In the genomic region with DNA sequence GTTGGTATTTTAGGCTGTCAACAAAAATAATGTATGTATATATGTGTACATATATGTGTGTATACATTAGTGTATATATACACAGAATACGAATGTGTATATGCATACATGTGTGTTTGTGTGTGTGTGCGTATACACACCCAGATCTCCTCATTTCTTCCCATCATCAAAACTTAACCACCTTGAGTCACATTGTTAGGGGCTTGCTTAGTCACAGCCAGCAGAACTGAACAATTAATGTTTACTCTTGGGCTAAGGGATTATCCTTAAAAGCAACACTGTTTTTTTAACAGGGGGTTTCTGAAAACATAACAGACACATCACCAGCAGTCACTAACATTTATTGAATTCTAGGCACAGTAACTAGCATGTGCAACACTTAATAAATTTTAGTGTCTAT, we compare ENCODE assay signal across 18 cellular contexts.
DNase-seq lines count a peak whose midpoint lies in the region; ATAC-seq and TF ChIP-seq lines count a peak whose summit lies in the region.
"Had no signal": no experiment of that assay in that cellular context is flagged by ENCODE, and none has a peak within 500 bp of the region (broad histone marks: within the 10 kb centered on the region; RNA-seq: fewer than 3 reads in every experiment).

No MANE protein-coding gene starts in this region.

- no peaks in the 10 kb centered on the region for H3K79me2 ChIP-seq in MM.1S (ENCODE audit: low read length)

- no peaks in the 10 kb centered on the region for H3K9me3 Mint-ChIP-seq in activated CD4-positive, alpha-beta T cell treated with anti-CD3 and anti-CD28 coated beads for 36 hours (ENCODE audit: low read depth)
- H3K9me3 Mint-ChIP-seq in activated T-helper 2 cell treated with anti-CD3 and anti-CD28 coated beads, Interferon-gamma antibody, Interleukin-2, Interleukin-4, amounts not matched to agents 10 μg/mL and 5 μg/mL and 100 μg/mL, durations not matched to agents 14 hours and 24 hours and 36 hours, result no peaks in the 10 kb centered on the region
- no peaks in the 10 kb centered on the region for H3K9me3 Mint-ChIP-seq in progenitor cell of endocrine pancreas (ENCODE audit: low read depth)
- H3K9me3 Mint-ChIP-seq: CD4-positive, alpha-beta memory T cell had no signal

- no peaks in the 10 kb centered on the region for H4K20me1 ChIP-seq in MM.1S (ENCODE audit: insufficient read depth, low read length)

- no peak overlapping the region for H3K4me2 ChIP-seq in MM.1S (ENCODE audit: low read depth, low read length)
- H3K4me2 ChIP-seq: KMS-11 had no signal

- peak; percentile 61 for ATAC-seq in activated CD4-positive, alpha-beta T cell treated with anti-CD3 and anti-CD28 coated beads for 36 hours
- no peak for ATAC-seq in Right ventricle myocardium inferior
- ATAC-seq in HG02981 (IDR thresholded peaks at IDR 0.05; ENCODE audit: unreplicated experiment), result no peak
- ATAC-seq: SK-N-SH treated with all-trans-retinoic acid at 6 μM for 48 hours had no signal

- no peaks in the 10 kb centered on the region for H3K9me2 ChIP-seq in MM.1S (replicated peaks; ENCODE audit: insufficient read depth, low read length)

- H3K9me3 ChIP-seq in MM.1S (replicated peaks; ENCODE audit: insufficient read depth, low read length), result no peaks in the 10 kb centered on the region
- H3K9me3 ChIP-seq: BE2C had no signal

- peaks cover 15% of the 10 kb centered on the region for H3K4me1 Mint-ChIP-seq in activated CD4-positive, alpha-beta T cell treated with anti-CD3 and anti-CD28 coated beads for 36 hours
- H3K4me1 Mint-ChIP-seq in activated T-helper 2 cell treated with anti-CD3 and anti-CD28 coated beads, Interferon-gamma antibody, Interleukin-2, Interleukin-4, amounts not matched to agents 10 μg/mL and 5 μg/mL and 100 μg/mL, durations not matched to agents 14 hours and 24 hours and 36 hours (ENCODE audit: low read depth), result peaks cover 51% of the 10 kb centered on the region
- H3K4me1 Mint-ChIP-seq in progenitor cell of endocrine pancreas (ENCODE audit: low read depth), result peaks cover 1% of the 10 kb centered on the region

- no peak overlapping the region for H3K4me3 Mint-ChIP-seq in activated CD4-positive, alpha-beta T cell treated with anti-CD3 and anti-CD28 coated beads for 36 hours
- H3K4me3 Mint-ChIP-seq in activated T-helper 2 cell treated with anti-CD3 and anti-CD28 coated beads, Interferon-gamma antibody, Interleukin-2, Interleukin-4, amounts not matched to agents 10 μg/mL and 5 μg/mL and 100 μg/mL, durations not matched to agents 14 hours and 24 hours and 36 hours (ENCODE audit: low read depth), result no peak overlapping the region
- H3K4me3 Mint-ChIP-seq in progenitor cell of endocrine pancreas (ENCODE audit: low read depth), result no peak overlapping the region
- H3K4me3 Mint-ChIP-seq: CD4-positive, alpha-beta memory T cell had no signal

- DNase-seq in activated CD4-positive, alpha-beta T cell treated with anti-CD3 and anti-CD28 coated beads for 36 hours, result no peak
- DNase-seq in activated CD4-positive, alpha-beta T cell treated with anti-CD3 and anti-CD28 coated beads for 4 hours, result no peak
- DNase-seq in LHCN-M2 (ENCODE audit: low read depth) (peak; percentile 51), progenitor cell of endocrine pancreas (ENCODE audit: low spot score, unreplicated experiment) (no peak), Right ventricle myocardium inferior (ENCODE audit: missing footprints) (no peak), MM.1S (no peak)
- no peak for DNase-seq in activated T-helper 2 cell treated with anti-CD3 and anti-CD28 coated beads, Interferon-gamma antibody, Interleukin-2, Interleukin-4, amounts not matched to agents 10 μg/mL and 5 μg/mL and 100 μg/mL, durations not matched to agents 14 hours and 24 hours and 36 hours (ENCODE audit: low spot score)
- DNase-seq: BE2C; CD4-positive, alpha-beta memory T cell; NCI-H1048; NCI-H1436 treated with DMSO at 0.1 percent for 48 hours; NCI-H2081; NCI-H446 treated with DMSO at 0.1 percent for 48 hours; NK-92 treated with Interleukin-12 subunit alpha and Interleukin-12 subunit beta, amount 100 ng/mL, for 24 hours; SHP77 had no signal

- H3K27me3 ChIP-seq in MM.1S (replicated peaks; ENCODE audit: insufficient read depth, low read length), result no peaks in the 10 kb centered on the region
- H3K27me3 ChIP-seq: BE2C had no signal

- intact Hi-C loops in activated CD4-positive, alpha-beta T cell treated with anti-CD3 and anti-CD28 coated beads for 36 hours (cut with DNase I, micrococcal nuclease), result no loop called here
- intact Hi-C loops in activated T-helper 2 cell treated with anti-CD3 and anti-CD28 coated beads, Interferon-gamma antibody, Interleukin-2, Interleukin-4, amounts not matched to agents 10 μg/mL and 5 μg/mL and 100 μg/mL, durations not matched to agents 14 hours and 24 hours and 36 hours (cut with micrococcal nuclease), result no loop called here
- intact Hi-C loops in Right ventricle myocardium inferior (cut with DNase I), result no loop called here

- TF ChIP-seq CTCF in progenitor cell of endocrine pancreas (IDR thresholded peaks at IDR 0.05; ENCODE audit: unreplicated experiment) (no peak), MM.1S (IDR thresholded peaks at IDR 0.05; ENCODE audit: low read length) (no peak)

- POLR2A ChIA-PET in activated CD4-positive, alpha-beta T cell treated with anti-CD3 and anti-CD28 coated beads for 36 hours (lab: Charles Lee), result no interaction called here

- H3K27ac ChIP-seq in MM.1S (ENCODE audit: low read length), result no peak overlapping the region
- H3K27ac ChIP-seq: KMS-11 had no signal

- H2AFZ ChIP-seq in MM.1S (ENCODE audit: low read length), result no peak overlapping the region

- H3F3A ChIP-seq in MM.1S (ENCODE audit: insufficient read depth, low read length), result no peaks in the 10 kb centered on the region

- peaks cover 5% of the 10 kb centered on the region; the same call in 1 of the 2 replicates for H3K4me1 ChIP-seq in MM.1S (ENCODE audit: low read length)
- H3K4me1 ChIP-seq: BE2C had no signal

- peaks cover 4% of the 10 kb centered on the region for H3K36me3 Mint-ChIP-seq in activated CD4-positive, alpha-beta T cell treated with anti-CD3 and anti-CD28 coated beads for 36 hours (ENCODE audit: low read depth)
- H3K36me3 Mint-ChIP-seq in activated T-helper 2 cell treated with anti-CD3 and anti-CD28 coated beads, Interferon-gamma antibody, Interleukin-2, Interleukin-4, amounts not matched to agents 10 μg/mL and 5 μg/mL and 100 μg/mL, durations not matched to agents 14 hours and 24 hours and 36 hours (ENCODE audit: low read depth), result peaks cover 23% of the 10 kb centered on the region
- no peaks in the 10 kb centered on the region for H3K36me3 Mint-ChIP-seq in progenitor cell of endocrine pancreas (ENCODE audit: insufficient read depth)

- no peak overlapping the region for H3K9ac ChIP-seq in MM.1S (ENCODE audit: low read length)
- H3K9ac ChIP-seq: KMS-11 had no signal

- no peak overlapping the region for H3K27ac Mint-ChIP-seq in activated CD4-positive, alpha-beta T cell treated with anti-CD3 and anti-CD28 coated beads for 36 hours
- peak overlapping the region; percentile 2 for H3K27ac Mint-ChIP-seq in activated T-helper 2 cell treated with anti-CD3 and anti-CD28 coated beads, Interferon-gamma antibody, Interleukin-2, Interleukin-4, amounts not matched to agents 10 μg/mL and 5 μg/mL and 100 μg/mL, durations not matched to agents 14 hours and 24 hours and 36 hours
- peak overlapping the region; percentile 39 for H3K27ac Mint-ChIP-seq in progenitor cell of endocrine pancreas

- no peaks in the 10 kb centered on the region for H3K27me3 Mint-ChIP-seq in activated CD4-positive, alpha-beta T cell treated with anti-CD3 and anti-CD28 coated beads for 36 hours
- H3K27me3 Mint-ChIP-seq in activated T-helper 2 cell treated with anti-CD3 and anti-CD28 coated beads, Interferon-gamma antibody, Interleukin-2, Interleukin-4, amounts not matched to agents 10 μg/mL and 5 μg/mL and 100 μg/mL, durations not matched to agents 14 hours and 24 hours and 36 hours (ENCODE audit: low read depth), result no peaks in the 10 kb centered on the region
- no peaks in the 10 kb centered on the region for H3K27me3 Mint-ChIP-seq in progenitor cell of endocrine pancreas
- H3K27me3 Mint-ChIP-seq: CD4-positive, alpha-beta memory T cell had no signal

- CTCF ChIA-PET in activated CD4-positive, alpha-beta T cell treated with anti-CD3 and anti-CD28 coated beads for 36 hours (lab: Charles Lee), result no interaction called here

- no peak overlapping the region for H3K4me3 ChIP-seq in MM.1S (ENCODE audit: low read length)

- no peaks in the 10 kb centered on the region for H3K36me3 ChIP-seq in MM.1S (replicated peaks; ENCODE audit: insufficient read depth, low read length)
- H3K36me3 ChIP-seq: BE2C had no signal
